11 cellular contexts compared by ENCODE assay signal in genomic region chr16:8849411-8850011, GRCh38. TPM values are rescaled to one million over a fixed set of nuclear protein-coding genes. Genes with fewer than 3 reads are reported as not detected.
DNase-seq lines count a peak whose midpoint lies in the region; ATAC-seq and TF ChIP-seq lines count a peak whose summit lies in the region.
"Had no signal": no experiment of that assay in that cellular context is flagged by ENCODE, and none has a peak within 500 bp of the region (broad histone marks: within the 10 kb centered on the region; RNA-seq: fewer than 3 reads in every experiment).

No MANE protein-coding gene starts in this region.

- ATAC-seq in T-helper 17 cell, result no peak
- ATAC-seq in HG03039 (IDR thresholded peaks at IDR 0.05; ENCODE audit: unreplicated experiment), result no peak
- ATAC-seq: activated CD4-positive, CD25-positive, alpha-beta regulatory T cell treated with anti-CD3 and anti-CD28 coated beads, Interleukin-2, amount 50 U/mL, for 24 hours had no signal

- H3K27me3 Mint-ChIP-seq in activated T-cell treated with anti-CD3 and anti-CD28 coated beads, Interleukin-2, amount 50 U/mL, for 24 hours, result no peaks in the 10 kb centered on the region
- H3K27me3 Mint-ChIP-seq in T-helper 17 cell, result no peaks in the 10 kb centered on the region

- H3K9me3 ChIP-seq in T-helper 17 cell (ENCODE audit: control insufficient read depth, low read length, poor library complexity, severe bottlenecking) (no peaks in the 10 kb centered on the region), skeletal muscle tissue (ENCODE audit: control insufficient read depth in 3 of 3, low read length in 3 of 3) (no peaks in the 10 kb centered on the region)

- H3K36me3 Mint-ChIP-seq in activated T-cell treated with anti-CD3 and anti-CD28 coated beads, Interleukin-2, amount 50 U/mL, for 24 hours (ENCODE audit: low read depth), result peaks cover 97% of the 10 kb centered on the region
- peaks cover 2% of the 10 kb centered on the region for H3K36me3 Mint-ChIP-seq in T-helper 17 cell (ENCODE audit: low read depth)

- no peak overlapping the region for H3K4me3 Mint-ChIP-seq in activated T-cell treated with anti-CD3 and anti-CD28 coated beads, Interleukin-2, amount 50 U/mL, for 24 hours
- peak overlapping the region; percentile 62 for H3K4me3 Mint-ChIP-seq in T-helper 17 cell

- DNase-seq in activated T-cell treated with anti-CD3 and anti-CD28 coated beads, Interleukin-2, amount 50 U/mL, for 24 hours, result no peak
- DNase-seq in activated T-cell treated with anti-CD3 and anti-CD28 coated beads for 4 hours, result no peak
- no peak for DNase-seq in T-helper 17 cell
- DNase-seq in fibroblast of villous mesenchyme (ENCODE audit: low read depth), result peak; percentile 89
- DNase-seq in COLO829 (ENCODE audit: low spot score), result no peak
- DNase-seq in NCI-H187 treated with DMSO at 0.1 percent for 48 hours (lab: John Stamatoyannopoulos, UW), result no peak

- no peaks in the 10 kb centered on the region for H3K9me3 Mint-ChIP-seq in activated T-cell treated with anti-CD3 and anti-CD28 coated beads, Interleukin-2, amount 50 U/mL, for 24 hours

- TF ChIP-seq CTCF in fibroblast of villous mesenchyme (IDR thresholded peaks at IDR 0.05; ENCODE audit: insufficient read depth, low read depth, low read length), result no peak

- H3K27me3 ChIP-seq in skeletal muscle tissue (ENCODE audit: control insufficient read depth in 3 of 3, insufficient read depth in 3 of 3, low read length in 3 of 3), result no peaks in the 10 kb centered on the region

- H3K27ac Mint-ChIP-seq in activated T-cell treated with anti-CD3 and anti-CD28 coated beads, Interleukin-2, amount 50 U/mL, for 24 hours, result peak overlapping the region; percentile 91
- peak overlapping the region; percentile 34 for H3K27ac Mint-ChIP-seq in T-helper 17 cell

- peaks cover 17 to 21% (median 19%) of the 10 kb centered on the region in 3 donors for H3K36me3 ChIP-seq in skeletal muscle tissue (ENCODE audit: control insufficient read depth in 3 of 3, insufficient read depth in 3 of 3, low read length in 3 of 3)

- H3K4me1 Mint-ChIP-seq in activated T-cell treated with anti-CD3 and anti-CD28 coated beads, Interleukin-2, amount 50 U/mL, for 24 hours (ENCODE audit: low read depth), result peaks cover 36% of the 10 kb centered on the region
- peaks cover 28% of the 10 kb centered on the region for H3K4me1 Mint-ChIP-seq in T-helper 17 cell

- H3K9ac ChIP-seq in skeletal muscle tissue (ENCODE audit: low read depth in 1 of 3, low read length in 3 of 3), result no peak overlapping the region

- H3K4me3 ChIP-seq in fibroblast of villous mesenchyme (ENCODE audit: low read depth, low read length) (no peak overlapping the region), skeletal muscle tissue (ENCODE audit: low read length in 3 of 3) (no peak overlapping the region)

- H3K27ac ChIP-seq in skeletal muscle tissue (ENCODE audit: low read depth, low read length), result peak overlapping the region; percentile 73

- H3K4me1 ChIP-seq in skeletal muscle tissue (ENCODE audit: control insufficient read depth in 3 of 3, insufficient read depth in 3 of 3, low read length in 3 of 3), result peaks cover 9 to 24% (median 16%) of the 10 kb centered on the region in 3 donors

RNA-seq across cellular contexts. Expression of gene CARHSP1, which starts 19.3 kb away (rescaled TPM):
- total RNA-seq in T-helper 17 cell, result 10 to 100 TPM; 25.4 to 30.4 TPM
- total RNA-seq in fibroblast of villous mesenchyme, result 165 and 189 TPM in 2 replicates
- total RNA-seq in skeletal muscle tissue, result 118 TPM

RNA-seq across cellular contexts. Expression of gene LITAFD, which starts 32.6 kb away (rescaled TPM):
- total RNA-seq in T-helper 17 cell (under 1 TPM in 1 of 2 donors, not detected in 1; 0.75 TPM), fibroblast of villous mesenchyme (not detected in 2 replicates), skeletal muscle tissue (not detected)
- total RNA-seq: dermis blood vessel endothelial cell, ureter had no signal

RNA-seq across cellular contexts. Expression of gene PMM2, which starts 51.9 kb away (rescaled TPM):
- 10 to 100 TPM; 35.8 to 40.6 TPM for total RNA-seq in T-helper 17 cell
- 53.1 and 53.5 TPM in 2 replicates for total RNA-seq in fibroblast of villous mesenchyme
- total RNA-seq in skeletal muscle tissue, result 11.5 TPM

RNA-seq across cellular contexts. Expression of gene TMEM186, which starts 52.1 kb away (rescaled TPM):
- total RNA-seq in T-helper 17 cell, result 1 to 10 TPM; 2.4 to 3.5 TPM
- total RNA-seq in fibroblast of villous mesenchyme, result 3.2 and 5.2 TPM in 2 replicates
- 6.8 TPM for total RNA-seq in skeletal muscle tissue
